ENCODE assay signal across 16 cellular contexts in the genomic region with DNA sequence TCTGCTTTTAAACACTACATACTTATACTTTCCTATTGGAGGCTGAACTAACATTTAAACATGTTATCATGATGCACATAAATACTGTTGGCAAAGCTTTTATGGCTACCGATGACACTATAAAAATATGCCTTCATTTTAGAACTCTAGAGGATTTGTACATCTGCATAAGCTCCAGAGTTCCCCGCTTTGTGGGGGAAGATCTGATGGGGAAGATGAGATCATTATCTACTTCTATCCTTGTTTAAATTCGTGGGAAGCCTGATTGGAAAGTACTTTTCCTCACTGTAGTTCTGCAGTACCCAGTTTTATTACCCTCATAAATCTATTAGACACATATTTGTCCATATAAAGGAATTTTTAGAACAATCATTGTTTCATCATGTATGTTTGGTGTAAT.
A peak's percentile ranks its signal among the peaks of the same experiment; 100 is the strongest.
DNase-seq lines count a peak whose midpoint lies in the region; ATAC-seq and TF ChIP-seq lines count a peak whose summit lies in the region.
"Had no signal": no experiment of that assay in that cellular context is flagged by ENCODE, and none has a peak within 500 bp of the region (broad histone marks: within the 10 kb centered on the region; RNA-seq: fewer than 3 reads in every experiment).

No MANE protein-coding gene starts in this region.

- CTCF ChIA-PET in HEK293 (lab: Yijun Ruan, JAX) = no interaction called here

- TF ChIP-seq POLR2A in thyroid gland (IDR thresholded peaks at IDR 0.05) = no peak

- H3K36me3 Mint-ChIP-seq in memory B cell = peaks cover 1% of the 10 kb centered on the region
- no peaks in the 10 kb centered on the region for H3K36me3 Mint-ChIP-seq in stimulated activated memory B cell treated with anti-CD40 and anti-IgM and Interleukin-4, amounts not matched to agents 10 μg/mL and 1 μg/mL and 100 μg/mL, for 72 hours
- H3K36me3 Mint-ChIP-seq: CD4-positive, alpha-beta memory T cell had no signal

- ATAC-seq in memory B cell (ENCODE audit: low read depth) = no peak
- no peak for ATAC-seq in stimulated activated memory B cell treated with anti-CD40 and anti-IgM and Interleukin-4, amounts not matched to agents 10 μg/mL and 1 μg/mL and 100 μg/mL, for 72 hours
- no peak for ATAC-seq in HG03521 (IDR thresholded peaks at IDR 0.05; ENCODE audit: unreplicated experiment)

- peaks cover 21% of the 10 kb centered on the region for H3K4me1 Mint-ChIP-seq in memory B cell
- H3K4me1 Mint-ChIP-seq in stimulated activated memory B cell treated with anti-CD40 and anti-IgM and Interleukin-4, amounts not matched to agents 10 μg/mL and 1 μg/mL and 100 μg/mL, for 72 hours = peaks cover 48% of the 10 kb centered on the region

- no peaks in the 10 kb centered on the region for H3K4me1 ChIP-seq in HEK293 (ENCODE audit: control insufficient read depth, insufficient read depth, low read length)
- H3K4me1 ChIP-seq in thyroid gland = no peaks in the 10 kb centered on the region

- H3K27ac Mint-ChIP-seq in memory B cell = peak overlapping the region; percentile 56
- peak overlapping the region; percentile 42 for H3K27ac Mint-ChIP-seq in stimulated activated memory B cell treated with anti-CD40 and anti-IgM and Interleukin-4, amounts not matched to agents 10 μg/mL and 1 μg/mL and 100 μg/mL, for 72 hours
- H3K27ac Mint-ChIP-seq: CD4-positive, alpha-beta memory T cell; IgD-negative memory B cell had no signal

- no peak overlapping the region for H3K27ac ChIP-seq in HEK293 (ENCODE audit: extremely low read depth, low read depth, low read length)
- peak overlapping the region; percentile 58 for H3K27ac ChIP-seq in angular gyrus (ENCODE audit: low read depth, low read length)
- H3K27ac ChIP-seq in thyroid gland = no peak overlapping the region
- H3K27ac ChIP-seq: C4-2B had no signal

- H3K4me3 ChIP-seq in HEK293 (ENCODE audit: low read depth, low read length) (no peak overlapping the region), thyroid gland (replicated peaks in 1 of 3) (no peak overlapping the region)
- H3K4me3 ChIP-seq: HAP-1 had no signal

- POLR2A ChIA-PET in HEK293 (lab: Yijun Ruan, JAX) = no interaction called here

- H3K9me3 ChIP-seq in HEK293 (ENCODE audit: control insufficient read depth, insufficient read depth, low read depth, low read length) (no peaks in the 10 kb centered on the region), thyroid gland (no peaks in the 10 kb centered on the region)
- H3K9me3 ChIP-seq: BE2C, HAP-1 had no signal

- no peak for TF ChIP-seq CTCF in HEK293 (tag by site-specific recombination; IDR thresholded peaks at IDR 0.05)
- no peak for TF ChIP-seq CTCF in thyroid gland (IDR thresholded peaks at IDR 0.05)

- H3K27me3 ChIP-seq in thyroid gland = no peaks in the 10 kb centered on the region
- H3K27me3 ChIP-seq: BE2C had no signal

- H3K9me3 Mint-ChIP-seq in memory B cell = peaks cover 1% of the 10 kb centered on the region
- H3K9me3 Mint-ChIP-seq in stimulated activated memory B cell treated with anti-CD40 and anti-IgM and Interleukin-4, amounts not matched to agents 10 μg/mL and 1 μg/mL and 100 μg/mL, for 72 hours = no peaks in the 10 kb centered on the region
- H3K9me3 Mint-ChIP-seq: CD4-positive, alpha-beta memory T cell had no signal

- H3K36me3 ChIP-seq in HEK293 (ENCODE audit: control insufficient read depth in 2 of 2, insufficient read depth in 1 of 2, low read length in 2 of 2) (no peaks in the 10 kb centered on the region), thyroid gland (no peaks in the 10 kb centered on the region)
- H3K36me3 ChIP-seq: BE2C, HAP-1 had no signal

- intact Hi-C loops in thyroid gland (cut with DNase I) = no loop called here

- H3K4me3 Mint-ChIP-seq in memory B cell = no peak overlapping the region
- no peak overlapping the region for H3K4me3 Mint-ChIP-seq in stimulated activated memory B cell treated with anti-CD40 and anti-IgM and Interleukin-4, amounts not matched to agents 10 μg/mL and 1 μg/mL and 100 μg/mL, for 72 hours
- H3K4me3 Mint-ChIP-seq: CD4-positive, alpha-beta memory T cell; IgD-negative memory B cell had no signal

- 62 to 69% methylated on average over 3 of the region's 3 CpGs for WGBS in thyroid gland, 2 donors

- H3K27me3 Mint-ChIP-seq in memory B cell = no peaks in the 10 kb centered on the region
- H3K27me3 Mint-ChIP-seq in stimulated activated memory B cell treated with anti-CD40 and anti-IgM and Interleukin-4, amounts not matched to agents 10 μg/mL and 1 μg/mL and 100 μg/mL, for 72 hours = no peaks in the 10 kb centered on the region
- H3K27me3 Mint-ChIP-seq: CD4-positive, alpha-beta memory T cell; IgD-negative memory B cell had no signal

- DNase-seq in memory B cell (ENCODE audit: low spot score in 2 of 2) (no peak), thyroid gland (no peak)
- DNase-seq in activated CD8-positive, alpha-beta memory T cell treated with anti-CD3 and anti-CD28 coated beads for 24 hours = no peak
- DNase-seq in stimulated activated CD4-positive, alpha-beta T cell treated with anti-CD3 and anti-CD28 coated beads, Interleukin-4, amount 100 ng/mL, for 24 hours = no peak
- DNase-seq: BE2C; CD4-positive, alpha-beta memory T cell; DMS153; DMS79 treated with DMSO at 0.1 percent for 48 hours; GF-D8 had no signal

TF ChIP-seq in HEK293, 187 proteins besides CTCF, POLR2A, EP300 and RAD21:
- TF ChIP-seq PRDM6 (tag by site-specific recombination; IDR thresholded peaks at IDR 0.05) (peak; percentile 71), ZEB2 (tag by site-specific recombination; IDR thresholded peaks at IDR 0.05) (no peak), ATF2 (tag by site-specific recombination; IDR thresholded peaks at IDR 0.05; ENCODE audit: low read depth) (0 out of 2 replicates have a peak, but pooled peaks have one; percentile 3)
- TF ChIP-seq, protein P1, sequence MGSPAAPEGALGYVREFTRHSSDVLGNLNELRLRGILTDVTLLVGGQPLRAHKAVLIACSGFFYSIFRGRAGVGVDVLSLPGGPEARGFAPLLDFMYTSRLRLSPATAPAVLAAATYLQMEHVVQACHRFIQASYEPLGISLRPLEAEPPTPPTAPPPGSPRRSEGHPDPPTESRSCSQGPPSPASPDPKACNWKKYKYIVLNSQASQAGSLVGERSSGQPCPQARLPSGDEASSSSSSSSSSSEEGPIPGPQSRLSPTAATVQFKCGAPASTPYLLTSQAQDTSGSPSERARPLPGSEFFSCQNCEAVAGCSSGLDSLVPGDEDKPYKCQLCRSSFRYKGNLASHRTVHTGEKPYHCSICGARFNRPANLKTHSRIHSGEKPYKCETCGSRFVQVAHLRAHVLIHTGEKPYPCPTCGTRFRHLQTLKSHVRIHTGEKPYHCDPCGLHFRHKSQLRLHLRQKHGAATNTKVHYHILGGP (tag by site-specific recombination; IDR thresholded peaks at IDR 0.05) = 0 out of 2 replicates have a peak, but pooled peaks have one; percentile 15
- TF ChIP-seq, protein P2, sequence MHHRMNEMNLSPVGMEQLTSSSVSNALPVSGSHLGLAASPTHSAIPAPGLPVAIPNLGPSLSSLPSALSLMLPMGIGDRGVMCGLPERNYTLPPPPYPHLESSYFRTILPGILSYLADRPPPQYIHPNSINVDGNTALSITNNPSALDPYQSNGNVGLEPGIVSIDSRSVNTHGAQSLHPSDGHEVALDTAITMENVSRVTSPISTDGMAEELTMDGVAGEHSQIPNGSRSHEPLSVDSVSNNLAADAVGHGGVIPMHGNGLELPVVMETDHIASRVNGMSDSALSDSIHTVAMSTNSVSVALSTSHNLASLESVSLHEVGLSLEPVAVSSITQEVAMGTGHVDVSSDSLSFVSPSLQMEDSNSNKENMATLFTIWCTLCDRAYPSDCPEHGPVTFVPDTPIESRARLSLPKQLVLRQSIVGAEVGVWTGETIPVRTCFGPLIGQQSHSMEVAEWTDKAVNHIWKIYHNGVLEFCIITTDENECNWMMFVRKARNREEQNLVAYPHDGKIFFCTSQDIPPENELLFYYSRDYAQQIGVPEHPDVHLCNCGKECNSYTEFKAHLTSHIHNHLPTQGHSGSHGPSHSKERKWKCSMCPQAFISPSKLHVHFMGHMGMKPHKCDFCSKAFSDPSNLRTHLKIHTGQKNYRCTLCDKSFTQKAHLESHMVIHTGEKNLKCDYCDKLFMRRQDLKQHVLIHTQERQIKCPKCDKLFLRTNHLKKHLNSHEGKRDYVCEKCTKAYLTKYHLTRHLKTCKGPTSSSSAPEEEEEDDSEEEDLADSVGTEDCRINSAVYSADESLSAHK (tag by site-specific recombination; IDR thresholded peaks at IDR 0.05) = no peak
